22 cellular contexts compared by ENCODE assay signal in the genomic region with DNA sequence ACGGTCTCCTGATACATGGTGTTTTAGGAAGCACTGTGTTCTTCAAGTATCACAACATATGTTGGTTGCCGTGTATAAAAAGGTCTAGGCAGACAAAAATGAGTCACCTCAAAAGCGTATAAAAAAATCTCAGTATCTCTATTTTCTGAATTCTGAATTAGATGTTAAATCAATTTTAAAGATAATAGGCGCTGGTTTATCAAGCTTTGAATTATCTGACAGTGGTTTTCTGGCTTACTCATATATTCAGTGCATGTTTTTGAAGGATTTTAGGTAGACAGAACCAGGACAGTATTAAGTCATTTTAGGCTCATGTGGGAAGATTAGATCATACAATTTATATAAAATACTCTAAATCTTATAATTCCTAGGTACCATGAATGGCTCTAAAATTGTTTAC.
DNase-seq lines count a peak whose midpoint lies in the region; ATAC-seq and TF ChIP-seq lines count a peak whose summit lies in the region.
"Had no signal": no experiment of that assay in that cellular context is flagged by ENCODE, and none has a peak within 500 bp of the region (broad histone marks: within the 10 kb centered on the region; RNA-seq: fewer than 3 reads in every experiment).

No MANE protein-coding gene starts in this region.

- DNase-seq in SK-N-SH = peak; percentile 23
- no peak for DNase-seq in dorsolateral prefrontal cortex
- DNase-seq in mucosa of descending colon = no peak
- DNase-seq in WTC11 (ENCODE audit: low spot score) = no peak
- DNase-seq: 8988T; ACHN; BE2C; C1 segment of cervical spinal cord; CD4-positive, alpha-beta memory T cell; CD4-positive, CD25-positive, alpha-beta regulatory T cell; CD8-positive, alpha-beta memory T cell; COR-L47; DMS 273 treated with DMSO at 0.1 percent for 48 hours; DMS153; DMS79; DND-41; EL; GDM1 had no signal

- no peak overlapping the region for H3K4me2 ChIP-seq in SK-N-SH
- H3K4me2 ChIP-seq: BLaER1 had no signal

- ATAC-seq in SK-N-SH treated with all-trans-retinoic acid at 6 μM for 48 hours (peak; percentile 48; the same call in 2 of the 3 replicates), mucosa of descending colon (no peak), WTC11 (no peak)
- ATAC-seq: GM12878 had no signal

- intact Hi-C loops in dorsolateral prefrontal cortex (cut with DNase I) = no loop called here
- intact Hi-C loops in mucosa of descending colon (cut with DNase I, micrococcal nuclease) = no loop called here

- no peak overlapping the region for H3K4me3 Mint-ChIP-seq in WTC11
- H3K4me3 Mint-ChIP-seq: CD14-positive monocyte; CD4-positive, alpha-beta memory T cell; CD4-positive, CD25-positive, alpha-beta regulatory T cell; CD8-positive, alpha-beta memory T cell had no signal

- no peak overlapping the region for H2AFZ ChIP-seq in SK-N-SH (ENCODE audit: low read depth)

- POLR2A ChIA-PET in SK-N-SH (lab: Yijun Ruan, JAX) = no interaction called here
- POLR2A ChIA-PET in WTC11 (lab: Charles Lee) = no interaction called here

- peaks cover 17% of the 10 kb centered on the region for H3K9me3 Mint-ChIP-seq in WTC11
- H3K9me3 Mint-ChIP-seq: CD4-positive, alpha-beta memory T cell; CD4-positive, CD25-positive, alpha-beta regulatory T cell; CD8-positive, alpha-beta memory T cell had no signal

- no peaks in the 10 kb centered on the region for H4K20me1 ChIP-seq in SK-N-SH (ENCODE audit: insufficient read depth)
- H4K20me1 ChIP-seq: BLaER1 had no signal

- CTCF ChIA-PET in SK-N-SH (lab: Yijun Ruan, JAX) (interaction anchor here (1.2 to 3.2 kb wide), 2 partner anchors 8 to 111 kb away, joined by 3 to 14 read pairs; a partner anchor contains a TSS), WTC11 (lab: Charles Lee) (no interaction called here)

- H3K4me1 ChIP-seq in SK-N-SH (ENCODE audit: control insufficient read depth in 1 of 2, insufficient read depth in 2 of 2, low read depth in 1 of 2, low read length in 1 of 2) = peaks cover 0 to 11% of the 10 kb centered on the region in 2 experiments; a peak in 3 of 4 replicates
- no peaks in the 10 kb centered on the region for H3K4me1 ChIP-seq in mucosa of descending colon (ENCODE audit: low read depth)
- H3K4me1 ChIP-seq: BLaER1 had no signal

- H3K4me3 ChIP-seq in SK-N-SH (ENCODE audit: low read depth in 2 of 2, low read length in 1 of 2) = no peak overlapping the region
- H3K4me3 ChIP-seq in dorsolateral prefrontal cortex = no peak overlapping the region
- H3K4me3 ChIP-seq in mucosa of descending colon = no peak overlapping the region
- H3K4me3 ChIP-seq: BLaER1, GM12878 had no signal

- H3K4me1 Mint-ChIP-seq in WTC11 = peaks cover 15% of the 10 kb centered on the region
- H3K4me1 Mint-ChIP-seq: CD14-positive monocyte; CD4-positive, alpha-beta memory T cell; CD4-positive, CD25-positive, alpha-beta regulatory T cell; CD8-positive, alpha-beta memory T cell had no signal

- H3K27me3 ChIP-seq in SK-N-SH (ENCODE audit: insufficient read depth) = no peaks in the 10 kb centered on the region
- no peaks in the 10 kb centered on the region for H3K27me3 ChIP-seq in dorsolateral prefrontal cortex
- H3K27me3 ChIP-seq: BE2C, BLaER1 had no signal

- H3K9ac ChIP-seq in SK-N-SH = no peak overlapping the region
- H3K9ac ChIP-seq: BLaER1 had no signal

- H3K36me3 Mint-ChIP-seq in WTC11 = peaks cover 15% of the 10 kb centered on the region

- H3K27ac ChIP-seq in SK-N-SH (ENCODE audit: low read depth in 2 of 2, low read length in 1 of 2) (peak overlapping the region in 1 of 2 experiments; percentile 35; a peak in 2 of 4 replicates), dorsolateral prefrontal cortex (peak overlapping the region in 30 of 59 donors; percentile 1 to 66 (median 37))
- H3K27ac ChIP-seq: BLaER1 had no signal

- no peaks in the 10 kb centered on the region for H3K79me2 ChIP-seq in SK-N-SH (ENCODE audit: insufficient read depth)

- no peak overlapping the region for H3K27ac Mint-ChIP-seq in WTC11
- H3K27ac Mint-ChIP-seq: CD14-positive monocyte; CD4-positive, alpha-beta memory T cell; CD4-positive, CD25-positive, alpha-beta regulatory T cell; CD8-positive, alpha-beta memory T cell had no signal

- H3K36me3 ChIP-seq in SK-N-SH (replicated peaks in 1 of 2; ENCODE audit: control insufficient read depth in 1 of 2, insufficient read depth in 2 of 2, low read length in 1 of 2) = no peaks in the 10 kb centered on the region
- H3K36me3 ChIP-seq in mucosa of descending colon (ENCODE audit: low read depth) = no peaks in the 10 kb centered on the region
- H3K36me3 ChIP-seq: BE2C, BLaER1 had no signal

- no peak for TF ChIP-seq RAD21 in SK-N-SH (IDR thresholded peaks at IDR 0.05; ENCODE audit: low read length)

- H3K27me3 Mint-ChIP-seq in WTC11 (ENCODE audit: low read depth) = no peaks in the 10 kb centered on the region
- H3K27me3 Mint-ChIP-seq: CD4-positive, alpha-beta memory T cell; CD4-positive, CD25-positive, alpha-beta regulatory T cell; CD8-positive, alpha-beta memory T cell had no signal

- H3K9me2 ChIP-seq in SK-N-SH = no peaks in the 10 kb centered on the region

- no peaks in the 10 kb centered on the region for H3F3A ChIP-seq in SK-N-SH (replicated peaks; ENCODE audit: insufficient read depth)

- TF ChIP-seq CTCF in SK-N-SH (IDR thresholded peaks at IDR 0.05) (no peak), dorsolateral prefrontal cortex (IDR thresholded peaks at IDR 0.05 in 54 of 56, conservative IDR thresholded peaks at IDR 0.05 in 2 of 56; ENCODE audit: low read depth in 1 of 56, partially characterized antibody in 56 of 56) (no peak), mucosa of descending colon (IDR thresholded peaks at IDR 0.05) (no peak), WTC11 (IDR thresholded peaks at IDR 0.05) (no peak)

- H3K9me3 ChIP-seq in SK-N-SH (no peaks in the 10 kb centered on the region), mucosa of descending colon (no peaks in the 10 kb centered on the region)
- H3K9me3 ChIP-seq: BE2C had no signal

- TF ChIP-seq EP300 in SK-N-SH (IDR thresholded peaks at IDR 0.05; ENCODE audit: borderline replicate concordance in 1 of 2, low read depth in 1 of 2, low read length in 1 of 2) = peak in 1 of 2 experiments; percentile 55; a peak in 1 of 4 replicates

- 63% methylated on average over 4 of the region's 4 CpGs for WGBS in SK-N-SH (ENCODE audit: low lambda C conversion rate)

TF ChIP-seq in SK-N-SH treated with all-trans-retinoic acid at 6 μM for 48 hours, 23 proteins besides CTCF, POLR2A, EP300 and RAD21 (continues in another document):
- TF ChIP-seq ISL1 (CRISPR knock-in tag; IDR thresholded peaks at IDR 0.05) (peak; percentile 90), GLIS3 (CRISPR knock-in tag; IDR thresholded peaks at IDR 0.05) (no peak), TCF4 (CRISPR knock-in tag; IDR thresholded peaks at IDR 0.05; ENCODE audit: borderline replicate concordance) (peak; percentile 55; the same call in 1 of the 2 replicates), RARB (CRISPR knock-in tag; IDR thresholded peaks at IDR 0.05) (no peak)
- TF ChIP-seq, protein P1, sequence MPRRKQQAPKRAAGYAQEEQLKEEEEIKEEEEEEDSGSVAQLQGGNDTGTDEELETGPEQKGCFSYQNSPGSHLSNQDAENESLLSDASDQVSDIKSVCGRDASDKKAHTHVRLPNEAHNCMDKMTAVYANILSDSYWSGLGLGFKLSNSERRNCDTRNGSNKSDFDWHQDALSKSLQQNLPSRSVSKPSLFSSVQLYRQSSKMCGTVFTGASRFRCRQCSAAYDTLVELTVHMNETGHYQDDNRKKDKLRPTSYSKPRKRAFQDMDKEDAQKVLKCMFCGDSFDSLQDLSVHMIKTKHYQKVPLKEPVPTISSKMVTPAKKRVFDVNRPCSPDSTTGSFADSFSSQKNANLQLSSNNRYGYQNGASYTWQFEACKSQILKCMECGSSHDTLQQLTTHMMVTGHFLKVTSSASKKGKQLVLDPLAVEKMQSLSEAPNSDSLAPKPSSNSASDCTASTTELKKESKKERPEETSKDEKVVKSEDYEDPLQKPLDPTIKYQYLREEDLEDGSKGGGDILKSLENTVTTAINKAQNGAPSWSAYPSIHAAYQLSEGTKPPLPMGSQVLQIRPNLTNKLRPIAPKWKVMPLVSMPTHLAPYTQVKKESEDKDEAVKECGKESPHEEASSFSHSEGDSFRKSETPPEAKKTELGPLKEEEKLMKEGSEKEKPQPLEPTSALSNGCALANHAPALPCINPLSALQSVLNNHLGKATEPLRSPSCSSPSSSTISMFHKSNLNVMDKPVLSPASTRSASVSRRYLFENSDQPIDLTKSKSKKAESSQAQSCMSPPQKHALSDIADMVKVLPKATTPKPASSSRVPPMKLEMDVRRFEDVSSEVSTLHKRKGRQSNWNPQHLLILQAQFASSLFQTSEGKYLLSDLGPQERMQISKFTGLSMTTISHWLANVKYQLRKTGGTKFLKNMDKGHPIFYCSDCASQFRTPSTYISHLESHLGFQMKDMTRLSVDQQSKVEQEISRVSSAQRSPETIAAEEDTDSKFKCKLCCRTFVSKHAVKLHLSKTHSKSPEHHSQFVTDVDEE (CRISPR knock-in tag; IDR thresholded peaks at IDR 0.05) = 0 out of 2 replicates have a peak, but pooled peaks have one; percentile 45

TF ChIP-seq in WTC11, 78 proteins besides CTCF, POLR2A, EP300 and RAD21 (continues in another document):
- TF ChIP-seq, protein P2, sequence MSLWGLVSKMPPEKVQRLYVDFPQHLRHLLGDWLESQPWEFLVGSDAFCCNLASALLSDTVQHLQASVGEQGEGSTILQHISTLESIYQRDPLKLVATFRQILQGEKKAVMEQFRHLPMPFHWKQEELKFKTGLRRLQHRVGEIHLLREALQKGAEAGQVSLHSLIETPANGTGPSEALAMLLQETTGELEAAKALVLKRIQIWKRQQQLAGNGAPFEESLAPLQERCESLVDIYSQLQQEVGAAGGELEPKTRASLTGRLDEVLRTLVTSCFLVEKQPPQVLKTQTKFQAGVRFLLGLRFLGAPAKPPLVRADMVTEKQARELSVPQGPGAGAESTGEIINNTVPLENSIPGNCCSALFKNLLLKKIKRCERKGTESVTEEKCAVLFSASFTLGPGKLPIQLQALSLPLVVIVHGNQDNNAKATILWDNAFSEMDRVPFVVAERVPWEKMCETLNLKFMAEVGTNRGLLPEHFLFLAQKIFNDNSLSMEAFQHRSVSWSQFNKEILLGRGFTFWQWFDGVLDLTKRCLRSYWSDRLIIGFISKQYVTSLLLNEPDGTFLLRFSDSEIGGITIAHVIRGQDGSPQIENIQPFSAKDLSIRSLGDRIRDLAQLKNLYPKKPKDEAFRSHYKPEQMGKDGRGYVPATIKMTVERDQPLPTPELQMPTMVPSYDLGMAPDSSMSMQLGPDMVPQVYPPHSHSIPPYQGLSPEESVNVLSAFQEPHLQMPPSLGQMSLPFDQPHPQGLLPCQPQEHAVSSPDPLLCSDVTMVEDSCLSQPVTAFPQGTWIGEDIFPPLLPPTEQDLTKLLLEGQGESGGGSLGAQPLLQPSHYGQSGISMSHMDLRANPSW (CRISPR knock-in tag; conservative IDR thresholded peaks at IDR 0.05; ENCODE audit: low read depth) = no peak
